ENCODE assay signal across 9 cellular contexts in the genomic region with DNA sequence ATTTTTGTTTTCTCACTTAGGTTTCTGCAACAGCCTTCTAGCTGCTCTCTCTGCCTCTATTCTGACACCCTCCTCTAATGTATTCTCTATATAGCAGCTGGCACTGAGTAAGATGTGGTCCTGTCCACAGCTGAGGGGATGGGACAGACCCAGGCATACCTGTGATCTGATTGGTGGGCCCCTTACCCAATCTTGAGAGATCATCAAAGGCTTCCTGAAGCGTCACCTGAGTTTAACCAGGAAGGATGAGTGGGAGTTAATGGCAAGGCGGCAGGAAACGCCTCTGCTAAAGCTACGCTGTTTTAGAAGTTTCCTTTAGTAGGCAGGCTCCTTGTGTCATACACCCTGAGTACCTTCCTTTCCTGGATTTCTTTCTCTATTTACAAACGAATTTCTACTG. TPM values are rescaled to one million over a fixed set of nuclear protein-coding genes. Genes with fewer than 3 reads are reported as not detected.
DNase-seq lines count a peak whose midpoint lies in the region; ATAC-seq and TF ChIP-seq lines count a peak whose summit lies in the region.
"Had no signal": no experiment of that assay in that cellular context is flagged by ENCODE, and none has a peak within 500 bp of the region (broad histone marks: within the 10 kb centered on the region; RNA-seq: fewer than 3 reads in every experiment).

No MANE protein-coding gene starts in this region.

- no peaks in the 10 kb centered on the region for H3K27me3 ChIP-seq in RWPE2 (ENCODE audit: insufficient read depth, poor library complexity, severe bottlenecking)
- H3K27me3 ChIP-seq in vagina, result no peaks in the 10 kb centered on the region
- H3K27me3 ChIP-seq in stomach, result no peaks in the 10 kb centered on the region

- in situ Hi-C loops in GM13976 (cut with MboI; ENCODE audit: low sequenced_read_pairs, unreplicated experiment), result no loop called here

- H3K27ac ChIP-seq in RWPE2 (ENCODE audit: poor library complexity, severe bottlenecking), result peak overlapping the region; percentile 98
- no peak overlapping the region for H3K27ac ChIP-seq in vagina
- peak overlapping the region in 1 of 5 donors; percentile 44 for H3K27ac ChIP-seq in stomach

- WGBS in stomach, 5 donors, result 59 to 72% (median 61%) methylated on average over 5 of the region's 5 CpGs

- TF ChIP-seq CTCF in GM13976 (IDR thresholded peaks at IDR 0.05; ENCODE audit: borderline replicate concordance, control extremely low read depth, extremely low read depth, insufficient read depth, missing control alignments), result no peak
- no peak for TF ChIP-seq CTCF in RWPE2 (IDR thresholded peaks at IDR 0.05; ENCODE audit: poor library complexity, severe bottlenecking)
- TF ChIP-seq CTCF in vagina (IDR thresholded peaks at IDR 0.05), result no peak
- no peak for TF ChIP-seq CTCF in stomach (IDR thresholded peaks at IDR 0.05)

- H3K36me3 ChIP-seq in RWPE2 (ENCODE audit: low read depth) (no peaks in the 10 kb centered on the region), vagina (no peaks in the 10 kb centered on the region), stomach (no peaks in the 10 kb centered on the region)

- H3K4me1 ChIP-seq in RWPE2 (ENCODE audit: insufficient read depth, poor library complexity, severe bottlenecking) (peaks cover 37% of the 10 kb centered on the region), vagina (peaks cover 39% of the 10 kb centered on the region), stomach (peaks cover 23 to 64% (median 49%) of the 10 kb centered on the region in 4 donors)

- TF ChIP-seq POLR2A in vagina (IDR thresholded peaks at IDR 0.05) (no peak), stomach (IDR thresholded peaks at IDR 0.05) (no peak)

- no peak for TF ChIP-seq EP300 in stomach (IDR thresholded peaks at IDR 0.05)

- H3K4me3 ChIP-seq in RWPE2 (ENCODE audit: severe bottlenecking) (no peak overlapping the region), vagina (no peak overlapping the region), stomach (no peak overlapping the region)

- H3K9me3 ChIP-seq in RWPE2 (ENCODE audit: severe bottlenecking) (peaks cover 2% of the 10 kb centered on the region), vagina (no peaks in the 10 kb centered on the region), stomach (no peaks in the 10 kb centered on the region)

- intact Hi-C loops in posterior cingulate gyrus (cut with DNase I) (no loop called here), vagina (cut with DNase I) (no loop called here), stomach (cut with DNase I; ENCODE audit: low total_unique reads) (no loop called here)

- DNase-seq in GM13976 (ENCODE audit: low spot score), result peak; percentile 55
- no peak for DNase-seq in RWPE2 (ENCODE audit: low spot score)
- peak; percentile 87 for DNase-seq in activated effector memory CD4-positive, alpha-beta T cell treated with anti-CD3 and anti-CD28 coated beads, Interleukin-2, amount 50 U/mL, for 16 hours
- peak; percentile 61 to 64 for DNase-seq in stimulated activated CD4-positive, alpha-beta T cell treated with anti-CD3 and anti-CD28 coated beads, Interleukin-2, amount 100 ng/mL, for 24 hours
- DNase-seq in posterior cingulate gyrus, result no peak
- DNase-seq in vagina (ENCODE audit: extremely low spot score in 2 of 2), result no peak
- no peak for DNase-seq in stomach
- DNase-seq: NCI-H1436 had no signal

- no peak for ATAC-seq in RWPE2 (ENCODE audit: low read depth)
- no peak for ATAC-seq in GM19452 (IDR thresholded peaks at IDR 0.05; ENCODE audit: unreplicated experiment)

RNA-seq across cellular contexts. Expression of a gene that starts 5.7 kb away (rescaled TPM):
- 12.3 TPM for total RNA-seq in vagina
- total RNA-seq in stomach, result 10 to 100 TPM; 14.7 to 31.5 (median 17.8) TPM
- polyA plus RNA-seq in stomach, result 1 to 10 TPM; 1.7 to 2.2 (median 1.8) TPM

RNA-seq across cellular contexts. Expression of a gene that starts 52.3 kb away (rescaled TPM):
- total RNA-seq in vagina (52.3 TPM), stomach (10 to 100 TPM in 2 of 5 donors, 1 to 10 TPM in 2, not detected in 1; 1.7 to 33.8 (median 14.1) TPM)
- polyA plus RNA-seq in stomach, result 10 to 100 TPM; 68.7 to 91.3 (median 84.9) TPM

Comparison
In these comparisons a context has a peak if more than half of its experiments do, and no peak if none do; other contexts are left out.
1. DNase-seq: peak in GM13976 (single experiment), activated effector memory CD4-positive, alpha-beta T cell treated with anti-CD3 and anti-CD28 coated beads, Interleukin-2, amount 50 U/mL, for 16 hours (single experiment) and stimulated activated CD4-positive, alpha-beta T cell treated with anti-CD3 and anti-CD28 coated beads, Interleukin-2, amount 100 ng/mL, for 24 hours (2 of 2); none in RWPE2 (single experiment), posterior cingulate gyrus (0 of 10), vagina (0 of 2) and stomach (single experiment).